20 cellular contexts compared by ENCODE assay signal in the genomic region with DNA sequence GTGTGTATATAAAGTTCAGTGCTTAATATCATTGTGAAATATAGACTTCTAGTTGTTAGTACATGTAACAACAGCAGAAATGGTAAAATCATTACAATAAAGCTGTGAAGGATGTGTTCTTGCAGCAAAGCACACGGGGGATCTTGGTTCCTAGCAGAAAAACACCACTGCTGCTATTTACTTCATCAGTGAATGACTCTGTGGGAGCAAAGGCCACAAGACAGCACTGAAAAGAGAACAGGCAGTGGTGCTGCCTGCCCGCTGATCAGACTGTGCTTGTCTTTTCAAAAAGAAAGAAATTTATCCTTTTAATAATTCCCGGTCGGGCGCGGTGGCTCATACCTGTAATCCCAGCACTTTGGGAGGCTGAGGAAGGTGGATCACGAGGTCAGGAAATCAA.
"Had no signal": no experiment of that assay in that cellular context is flagged by ENCODE, and none has a peak within 500 bp of the region (broad histone marks: within the 10 kb centered on the region; RNA-seq: fewer than 3 reads in every experiment).

No MANE protein-coding gene starts in this region.

- H3K36me3 ChIP-seq: esophagus squamous epithelium, sigmoid colon, thyroid gland had no signal

- H3K4me3 ChIP-seq: esophagus squamous epithelium, lung, sigmoid colon, thyroid gland had no signal

- H3K27ac ChIP-seq: esophagus squamous epithelium, sigmoid colon, VCaP had no signal

- H3K9me3 ChIP-seq: esophagus squamous epithelium, sigmoid colon, thyroid gland had no signal

- H3K27me3 ChIP-seq: esophagus squamous epithelium, sigmoid colon, thyroid gland had no signal

- ATAC-seq: activated naive CD8-positive, alpha-beta T cell treated with anti-CD3 and anti-CD28 coated beads, Interleukin-2, amount 50 U/mL, for 24 hours had no signal

- DNase-seq: activated CD4-positive, alpha-beta T cell treated with anti-CD3 and anti-CD28 coated beads, Interleukin-2, amount 50 U/mL, for 1 hour; activated CD4-positive, CD25-positive, alpha-beta regulatory T cell treated with anti-CD3 and anti-CD28 coated beads, Interleukin-2, amount 50 U/mL, for 72 hours; activated CD8-positive, alpha-beta memory T cell treated with anti-CD3 and anti-CD28 coated beads, Interleukin-2, amount 50 U/mL, for 48 hours; activated effector memory CD4-positive, alpha-beta T cell treated with Interleukin-2 at 50 U/mL for 16 hours; activated naive CD4-positive, alpha-beta T cell treated with anti-CD3 and anti-CD28 coated beads, Interleukin-2, amount 10 ng/mL, durations not matched to agents 7 days and 5 days; activated naive CD8-positive, alpha-beta T cell treated with anti-CD3 and anti-CD28 coated beads, Interleukin-2, amount 50 U/mL, for 24 hours; activated T-cell treated with anti-CD3 and anti-CD28 coated beads, Interleukin-2, amount 50 U/mL, for 48 hours; aorta; cerebellar nuclear complex; effector CD8-positive, alpha-beta T cell; esophagus squamous epithelium; sigmoid colon; stimulated activated CD4-positive, alpha-beta T cell treated with anti-CD3 and anti-CD28 coated beads, Interleukin-12 subunit alpha, Interleukin-12 subunit beta, amount 100 ng/mL, for 4 hours; stimulated activated CD4-positive, alpha-beta T cell treated with anti-CD3 and anti-CD28 coated beads, Interleukin-1b, Interleukin-23, amount 100 ng/mL, for 48 hours; stimulated activated naive CD4-positive, alpha-beta T cell treated with Interleukin-2 at 50 U/mL for 16 hours; SW 1271; T-helper 2 cell; thyroid gland had no signal
